ENCODE assay signal across 18 cellular contexts in the genomic region with DNA sequence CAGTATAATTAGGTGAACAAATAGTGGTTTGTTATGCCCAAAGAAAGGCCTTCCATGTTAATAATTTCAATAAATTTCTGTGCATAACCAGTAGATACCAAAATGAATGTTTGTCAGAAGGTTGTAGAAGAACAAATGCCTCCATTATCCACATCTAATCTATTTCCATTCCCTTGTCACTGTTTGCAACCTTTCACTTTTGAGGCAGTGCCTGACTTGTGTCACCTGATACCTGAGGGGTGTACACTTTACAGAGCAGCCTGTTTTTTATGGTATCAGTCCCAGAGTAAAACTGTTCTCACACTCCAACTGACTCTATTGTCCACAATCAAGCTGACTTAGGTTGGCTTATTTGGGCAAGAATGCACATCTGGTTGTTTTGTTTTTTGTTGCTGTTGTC. TPM values are rescaled to one million over a fixed set of nuclear protein-coding genes. Genes with fewer than 3 reads are reported as not detected.
DNase-seq lines count a peak whose midpoint lies in the region; ATAC-seq and TF ChIP-seq lines count a peak whose summit lies in the region.
"Had no signal": no experiment of that assay in that cellular context is flagged by ENCODE, and none has a peak within 500 bp of the region (broad histone marks: within the 10 kb centered on the region; RNA-seq: fewer than 3 reads in every experiment).

No MANE protein-coding gene starts in this region.

- H3K4me1 Mint-ChIP-seq in endodermal cell (peaks cover 11% of the 10 kb centered on the region), neural crest cell (peaks cover 52% of the 10 kb centered on the region)
- H3K4me1 Mint-ChIP-seq: CD8-positive, alpha-beta memory T cell had no signal

- TF ChIP-seq CTCF in endodermal cell (conservative IDR thresholded peaks at IDR 0.05) (no peak), neural crest cell (conservative IDR thresholded peaks at IDR 0.05) (no peak)

- no peak overlapping the region for H3K4me3 ChIP-seq in endodermal cell (ENCODE audit: low read length)
- no peak overlapping the region for H3K4me3 ChIP-seq in aorta (ENCODE audit: low read length in 2 of 2)
- H3K4me3 ChIP-seq: BLaER1, HAP-1 had no signal

- H3K4me1 ChIP-seq in endodermal cell (ENCODE audit: control insufficient read depth, insufficient read depth, low read length) = peaks cover 3% of the 10 kb centered on the region
- H3K4me1 ChIP-seq in aorta (ENCODE audit: control insufficient read depth in 1 of 2, insufficient read depth in 2 of 2, low read length in 2 of 2) = peaks cover 0 to 4% of the 10 kb centered on the region in 2 donors
- H3K4me1 ChIP-seq: BLaER1, HAP-1 had no signal

- no peaks in the 10 kb centered on the region for H3K27me3 ChIP-seq in endodermal cell (ENCODE audit: control insufficient read depth, insufficient read depth, low read length, poor library complexity, severe bottlenecking)
- no peaks in the 10 kb centered on the region for H3K27me3 ChIP-seq in aorta (ENCODE audit: control insufficient read depth in 1 of 2, insufficient read depth in 2 of 2, low read length in 1 of 2)
- H3K27me3 ChIP-seq: BLaER1 had no signal

- H3K27me3 Mint-ChIP-seq in endodermal cell (ENCODE audit: insufficient read depth) = no peaks in the 10 kb centered on the region
- no peaks in the 10 kb centered on the region for H3K27me3 Mint-ChIP-seq in neural crest cell (ENCODE audit: low read depth)
- H3K27me3 Mint-ChIP-seq: CD8-positive, alpha-beta memory T cell had no signal

- H3K9me3 Mint-ChIP-seq in endodermal cell = peaks cover 10% of the 10 kb centered on the region
- H3K9me3 Mint-ChIP-seq in neural crest cell = peaks cover 9% of the 10 kb centered on the region

- no peak for ATAC-seq in aorta (ENCODE audit: low FRiP score)
- no peak for ATAC-seq in GM21825 (IDR thresholded peaks at IDR 0.05; ENCODE audit: unreplicated experiment)

- H3K36me3 ChIP-seq in endodermal cell (ENCODE audit: control insufficient read depth, insufficient read depth, low read length) (no peaks in the 10 kb centered on the region), aorta (ENCODE audit: control insufficient read depth in 1 of 2, insufficient read depth in 2 of 2, low read length in 1 of 2) (no peaks in the 10 kb centered on the region)
- H3K36me3 ChIP-seq: BLaER1, HAP-1 had no signal

- H3K4me3 Mint-ChIP-seq in endodermal cell = no peak overlapping the region
- H3K4me3 Mint-ChIP-seq in neural crest cell = peak overlapping the region; percentile 95
- H3K4me3 Mint-ChIP-seq: CD8-positive, alpha-beta memory T cell had no signal

- intact Hi-C loops in aorta (cut with DNase I) = no loop called here

- peak; percentile 17 for DNase-seq in NCI-H2107 treated with DMSO at 0.1 percent for 48 hours (lab: John Stamatoyannopoulos, UW; ENCODE audit: unreplicated experiment)
- DNase-seq in NCI-H2107 (lab: John Stamatoyannopoulos, UW) = no peak
- peak; percentile 62 for DNase-seq in COLO829 (ENCODE audit: low spot score)
- DNase-seq in endodermal cell = no peak
- no peak for DNase-seq in neural crest cell (ENCODE audit: low read depth, low spot score)
- no peak for DNase-seq in aorta
- no peak for DNase-seq in stimulated activated CD4-positive, alpha-beta T cell treated with anti-CD3 and anti-CD28 coated beads, Interleukin-4, amount 100 ng/mL, for 1 hour
- DNase-seq: 8988T; AML-193; Calu3; CD8-positive, alpha-beta memory T cell; DMS153; DMS79 treated with DMSO at 0.1 percent for 48 hours; EL; GOT3 had no signal

- H3K27ac ChIP-seq in endodermal cell (ENCODE audit: low read depth, low read length) = peak overlapping the region; percentile 36
- H3K27ac ChIP-seq in aorta (ENCODE audit: low read depth in 1 of 2, low read length in 2 of 2) = no peak overlapping the region
- H3K27ac ChIP-seq: BLaER1 had no signal

- H3K36me3 Mint-ChIP-seq in endodermal cell (ENCODE audit: low read depth) (no peaks in the 10 kb centered on the region), neural crest cell (ENCODE audit: low read depth) (peaks cover 16% of the 10 kb centered on the region)
- H3K36me3 Mint-ChIP-seq: CD8-positive, alpha-beta memory T cell had no signal

- no peak overlapping the region for H3K9ac ChIP-seq in endodermal cell (ENCODE audit: extremely low read depth, low read length, poor library complexity, severe bottlenecking)
- H3K9ac ChIP-seq: BLaER1 had no signal

- H3K27ac Mint-ChIP-seq in endodermal cell = no peak overlapping the region
- peak overlapping the region; percentile 99 for H3K27ac Mint-ChIP-seq in neural crest cell (ENCODE audit: unreplicated experiment)
- H3K27ac Mint-ChIP-seq: CD8-positive, alpha-beta memory T cell had no signal

- H3K9me3 ChIP-seq in endodermal cell (ENCODE audit: control insufficient read depth, low read length) (no peaks in the 10 kb centered on the region), aorta (ENCODE audit: control insufficient read depth, low read length) (no peaks in the 10 kb centered on the region)
- H3K9me3 ChIP-seq: BLaER1, HAP-1 had no signal

RNA-seq across cellular contexts. Expression of a gene that starts 40.1 kb away (rescaled TPM):
- total RNA-seq in endodermal cell (10 to 100 TPM in 1 of 2 donors, 1 to 10 TPM in 1; 8.6 to 21.0 TPM), neural crest cell (57.5 and 57.7 TPM in 2 replicates), aorta (10 to 100 TPM; 14.0 to 18.9 TPM)
- polyA plus RNA-seq in endodermal cell (2013, experiment 1 of 2) = 33.0 TPM
- 38.5 TPM for polyA plus RNA-seq in endodermal cell (2013, experiment 2 of 2)
- 10 to 100 TPM in 1 of 2 donors, 1 to 10 TPM in 1; 6.9 to 15.1 TPM for polyA plus RNA-seq in aorta
- total RNA-seq: Calu3; CD8-positive, alpha-beta memory T cell had no signal
- polyA plus RNA-seq: CD8-positive, alpha-beta memory T cell had no signal

Comparison
In these comparisons a context has a peak if more than half of its experiments do, and no peak if none do; other contexts are left out.
1. DNase-seq: peak in NCI-H2107 treated with DMSO at 0.1 percent for 48 hours (single experiment) and COLO829 (single experiment); none in NCI-H2107 (single experiment), endodermal cell (single experiment), neural crest cell (single experiment), aorta (0 of 2) and stimulated activated CD4-positive, alpha-beta T cell treated with anti-CD3 and anti-CD28 coated beads, Interleukin-4, amount 100 ng/mL, for 1 hour (single experiment).